15 cellular contexts compared by ENCODE assay signal in the genomic region with DNA sequence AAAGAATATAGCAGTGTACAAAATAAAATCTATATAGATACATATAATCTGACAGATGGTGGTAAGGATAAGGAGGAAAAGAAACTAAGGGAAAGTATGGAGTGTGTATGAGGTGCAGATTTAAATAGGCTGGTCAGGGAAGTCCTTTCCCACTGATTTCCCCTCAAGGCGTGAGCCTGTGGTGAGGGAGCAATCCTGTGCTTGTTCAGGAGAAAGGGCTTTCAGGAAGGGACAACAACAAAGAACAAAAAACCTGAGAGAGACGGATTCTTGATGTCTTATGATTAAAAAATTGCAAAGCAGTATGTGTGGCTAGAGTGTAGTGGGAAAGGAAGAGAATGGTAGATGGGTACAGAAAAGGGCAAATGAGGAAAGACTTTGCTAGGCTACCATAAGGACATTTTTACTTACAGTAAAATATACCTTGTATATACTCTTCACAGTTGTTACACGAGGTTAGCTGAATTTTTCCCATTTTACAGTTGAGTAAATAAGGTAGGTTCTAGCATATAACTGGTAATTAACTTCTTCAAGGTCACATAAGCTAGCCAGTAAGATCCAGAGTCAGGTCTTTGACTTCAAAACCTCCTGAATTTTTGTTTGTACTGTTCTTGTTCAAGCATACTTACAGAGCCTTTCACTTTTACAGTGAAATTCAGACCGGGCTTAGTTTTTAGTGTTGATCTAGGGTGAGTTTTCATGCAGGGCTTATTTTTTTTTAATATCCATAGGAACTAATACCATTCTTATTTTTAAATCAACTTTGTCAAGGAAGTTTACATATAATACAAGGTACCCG. TPM values are rescaled to one million over a fixed set of nuclear protein-coding genes. Genes with fewer than 3 reads are reported as not detected.
DNase-seq lines count a peak whose midpoint lies in the region; ATAC-seq and TF ChIP-seq lines count a peak whose summit lies in the region.
"Had no signal": no experiment of that assay in that cellular context is flagged by ENCODE, and none has a peak within 500 bp of the region (broad histone marks: within the 10 kb centered on the region; RNA-seq: fewer than 3 reads in every experiment).

No MANE protein-coding gene starts in this region.

- H3K4me3 Mint-ChIP-seq in neural progenitor cell = no peak overlapping the region
- H3K4me3 Mint-ChIP-seq: activated CD4-positive, alpha-beta memory T cell treated with anti-CD3 and anti-CD28 coated beads, Interleukin-2, amount 10 ng/mL, durations not matched to agents 7 days and 5 days had no signal

- dilution Hi-C loops in mammary epithelial cell (cut with HindIII; ENCODE audit: low sequenced_read_pairs) = no loop called here

- BruUV-seq in mammary epithelial cell (replicated peaks; lab: Mats Ljungman, UMichigan) = no TSS peak

- H3K27ac ChIP-seq in mammary epithelial cell (ENCODE audit: insufficient read depth, low read depth, low read length) (no peak overlapping the region), neural progenitor cell (no peak overlapping the region), thyroid gland (no peak overlapping the region)
- H3K27ac ChIP-seq: 22Rv1 had no signal

- H3K9ac ChIP-seq in mammary epithelial cell (ENCODE audit: insufficient read depth, low read length) (no peak overlapping the region), neural progenitor cell (no peak overlapping the region)

- TF ChIP-seq CTCF in mammary epithelial cell (conservative IDR thresholded peaks at IDR 0.05 in 1 of 2, IDR thresholded peaks at IDR 0.05 in 1 of 2; ENCODE audit: extremely low read depth in 1 of 2, insufficient read depth in 1 of 2, low read depth in 1 of 2, low read length in 2 of 2) (no peak), neural progenitor cell (IDR thresholded peaks at IDR 0.05) (no peak), thyroid gland (IDR thresholded peaks at IDR 0.05) (no peak)

- intact Hi-C loops in mammary epithelial cell (cut with micrococcal nuclease) = no loop called here
- intact Hi-C loops in thyroid gland (cut with DNase I) = no loop called here

- H3F3A ChIP-seq in neural progenitor cell (ENCODE audit: low read depth) = no peaks in the 10 kb centered on the region

- in situ Hi-C loops in mammary epithelial cell (cut with MboI; ENCODE audit: low sequenced_read_pairs in 2 of 2) = no loop called here

- WGBS in mammary epithelial cell (ENCODE audit: low coverage, missing lambda C conversion rate) = 51% methylated on average over 5 of the region's 5 CpGs
- 59 to 64% methylated on average over 5 of the region's 5 CpGs for WGBS in thyroid gland, 2 donors

- H3K4me3 ChIP-seq in mammary epithelial cell (replicated peaks in 1 of 3; ENCODE audit: insufficient read depth in 1 of 3, low read depth in 2 of 3, low read length in 3 of 3) (no peak overlapping the region), neural progenitor cell (no peak overlapping the region), thyroid gland (replicated peaks in 1 of 3) (no peak overlapping the region)

- DNase-seq in DMS53 (lab: John Stamatoyannopoulos, UW) (peak; percentile 29), DMS53 treated with DMSO at 0.1 percent for 48 hours (lab: John Stamatoyannopoulos, UW; ENCODE audit: unreplicated experiment) (no peak), M059J (ENCODE audit: low read depth) (peak; percentile 74), mammary epithelial cell (peak; percentile 62), neural progenitor cell (ENCODE audit: low spot score) (no peak), thyroid gland (no peak)
- no peak for DNase-seq in activated CD4-positive, alpha-beta T cell treated with anti-CD3 and anti-CD28 coated beads, Interleukin-2, amount 50 U/mL, for 4 hours
- DNase-seq: activated CD4-positive, alpha-beta memory T cell treated with anti-CD3 and anti-CD28 coated beads, Interleukin-2, amount 10 ng/mL, durations not matched to agents 7 days and 5 days; activated naive CD4-positive, alpha-beta T cell; Caco-2; NCI-H1048; NCI-H446; T-helper 9 cell had no signal

- peaks cover 67% of the 10 kb centered on the region for H3K36me3 Mint-ChIP-seq in neural progenitor cell

- peaks cover 10% of the 10 kb centered on the region for H3K4me1 ChIP-seq in mammary epithelial cell (ENCODE audit: insufficient read depth, low read length)
- peaks cover 11% of the 10 kb centered on the region for H3K4me1 ChIP-seq in neural progenitor cell
- peaks cover 3 to 11% of the 10 kb centered on the region in 2 donors for H3K4me1 ChIP-seq in thyroid gland
- H3K4me1 ChIP-seq: Caco-2 had no signal

- peaks cover 3% of the 10 kb centered on the region for H3K4me1 Mint-ChIP-seq in neural progenitor cell

- peaks cover 70% of the 10 kb centered on the region for H3K9me3 Mint-ChIP-seq in neural progenitor cell
- H3K9me3 Mint-ChIP-seq: activated CD4-positive, alpha-beta memory T cell treated with anti-CD3 and anti-CD28 coated beads, Interleukin-2, amount 10 ng/mL, durations not matched to agents 7 days and 5 days had no signal

- CTCF ChIA-PET in mammary epithelial cell (lab: Charles Lee; ENCODE audit: low non-redundant PET) = no interaction called here

- no peaks in the 10 kb centered on the region for H3K27me3 ChIP-seq in mammary epithelial cell (ENCODE audit: insufficient read depth, low read length)
- H3K27me3 ChIP-seq in neural progenitor cell = no peaks in the 10 kb centered on the region
- H3K27me3 ChIP-seq in thyroid gland = no peaks in the 10 kb centered on the region

- no peak overlapping the region for H2AFZ ChIP-seq in mammary epithelial cell (ENCODE audit: low read depth, low read length)
- no peak overlapping the region for H2AFZ ChIP-seq in neural progenitor cell (replicated peaks)

- no peak for TF ChIP-seq POLR2A in thyroid gland (IDR thresholded peaks at IDR 0.05)

- H3K27me3 Mint-ChIP-seq in neural progenitor cell (ENCODE audit: insufficient read depth, low read depth) = no peaks in the 10 kb centered on the region
- H3K27me3 Mint-ChIP-seq: activated CD4-positive, alpha-beta memory T cell treated with anti-CD3 and anti-CD28 coated beads, Interleukin-2, amount 10 ng/mL, durations not matched to agents 7 days and 5 days had no signal

- H3K27ac Mint-ChIP-seq in neural progenitor cell = no peak overlapping the region
- H3K27ac Mint-ChIP-seq: activated CD4-positive, alpha-beta memory T cell treated with anti-CD3 and anti-CD28 coated beads, Interleukin-2, amount 10 ng/mL, durations not matched to agents 7 days and 5 days had no signal

- H4K20me1 ChIP-seq in mammary epithelial cell (ENCODE audit: insufficient read depth, low read length) = no peaks in the 10 kb centered on the region
- H4K20me1 ChIP-seq in neural progenitor cell (ENCODE audit: low read depth) = peaks cover 54% of the 10 kb centered on the region

- no peaks in the 10 kb centered on the region for H3K36me3 ChIP-seq in mammary epithelial cell (ENCODE audit: insufficient read depth, low read length)
- peaks cover 8% of the 10 kb centered on the region for H3K36me3 ChIP-seq in neural progenitor cell
- no peaks in the 10 kb centered on the region for H3K36me3 ChIP-seq in thyroid gland

- no peaks in the 10 kb centered on the region for H3K9me3 ChIP-seq in mammary epithelial cell (replicated peaks; ENCODE audit: insufficient read depth, low read length)
- H3K9me3 ChIP-seq in neural progenitor cell (ENCODE audit: low read depth) = no peaks in the 10 kb centered on the region
- no peaks in the 10 kb centered on the region for H3K9me3 ChIP-seq in thyroid gland
- H3K9me3 ChIP-seq: Caco-2 had no signal

- H3K79me2 ChIP-seq in mammary epithelial cell (ENCODE audit: insufficient read depth, low read length) (peaks cover 94% of the 10 kb centered on the region), neural progenitor cell (ENCODE audit: low read depth) (peaks cover 100% of the 10 kb centered on the region)

- peak overlapping the region; percentile 66 for H3K4me2 ChIP-seq in mammary epithelial cell (ENCODE audit: insufficient read depth, low read depth, low read length)
- H3K4me2 ChIP-seq in neural progenitor cell = peak overlapping the region; percentile 12

- ATAC-seq in HG03432 (IDR thresholded peaks at IDR 0.05; ENCODE audit: unreplicated experiment) = no peak

RNA-seq across cellular contexts. Expression of a gene that starts 15.6 kb away (rescaled TPM):
- 99.8 and 152 TPM in 2 replicates for total RNA-seq in M059J (2014; rRNA removed; shearing (Covaris generic))
- total RNA-seq in mammary epithelial cell = 100 to 1,000 TPM in 1 of 2 donors, 10 to 100 TPM in 1; 62.5 to 123 TPM
- 61.9 TPM for polyA plus RNA-seq in mammary epithelial cell
- 81.6 TPM for polyA minus RNA-seq in mammary epithelial cell
- 166 and 250 TPM in 2 replicates for total RNA-seq in neural progenitor cell (ENCODE audit: low replicate concordance)
- total RNA-seq in thyroid gland = 100 to 1,000 TPM; 162 to 245 (median 173) TPM

Comparison
In these comparisons a context has a peak if more than half of its experiments do, and no peak if none do; other contexts are left out.
1. DNase-seq: peak in DMS53 (single experiment), M059J (single experiment) and mammary epithelial cell (single experiment); none in DMS53 treated with DMSO at 0.1 percent for 48 hours (single experiment), neural progenitor cell (single experiment), thyroid gland (0 of 2) and activated CD4-positive, alpha-beta T cell treated with anti-CD3 and anti-CD28 coated beads, Interleukin-2, amount 50 U/mL, for 4 hours (0 of 2).